In genomic region chr22:46883547-46883946, GRCh38 we compare ENCODE assay signal across 1 cellular context.
TF ChIP-seq lines count a peak whose summit lies in the region.

No MANE protein-coding gene starts in this region.

TF ChIP-seq in WTC11, 78 proteins besides CTCF, POLR2A, EP300 and RAD21 (continued from another document):
- no peak for TF ChIP-seq IRF2 (CRISPR knock-in tag; IDR thresholded peaks at IDR 0.05; ENCODE audit: borderline replicate concordance, low read depth)
